Comparison of ENCODE assay signal across 35 cellular contexts in the genomic region with DNA sequence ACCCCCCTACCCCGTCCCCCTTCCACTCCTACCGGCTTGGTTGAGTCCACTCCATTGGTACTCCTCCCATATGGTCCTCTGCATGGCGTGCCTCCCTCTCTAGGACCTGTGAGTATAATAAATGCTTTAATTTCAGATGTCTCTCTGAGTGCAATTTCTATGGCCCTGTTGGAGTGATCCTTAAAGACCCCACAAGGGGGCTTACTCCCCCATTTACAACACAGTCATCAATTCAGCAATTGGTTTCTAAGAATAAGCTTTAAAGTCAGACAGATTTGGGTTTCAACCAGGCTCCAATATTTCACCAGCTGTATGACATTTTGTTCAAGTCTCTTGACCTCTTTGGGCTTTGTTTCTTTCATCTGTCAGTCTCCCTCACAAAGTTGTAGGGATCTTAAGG. TPM values are rescaled to one million over a fixed set of nuclear protein-coding genes. Genes with fewer than 3 reads are reported as not detected.
"Had no signal": no experiment of that assay in that cellular context is flagged by ENCODE, and none has a peak within 500 bp of the region (broad histone marks: within the 10 kb centered on the region; RNA-seq: fewer than 3 reads in every experiment).

No MANE protein-coding gene starts in this region.

- H3K4me3 Mint-ChIP-seq: activated CD4-positive, alpha-beta memory T cell treated with anti-CD3 and anti-CD28 coated beads for 36 hours; activated CD4-positive, alpha-beta T cell treated with anti-CD3 and anti-CD28 coated beads for 36 hours; activated CD4-positive, alpha-beta T cell treated with anti-CD3 and anti-CD28 coated beads, Interleukin-2, amount 10 ng/mL, durations not matched to agents 24 days and 14 days; activated CD8-positive, alpha-beta memory T cell treated with anti-CD3 and anti-CD28 coated beads, Interleukin-2, amount 10 ng/mL, durations not matched to agents 7 days and 5 days; activated CD8-positive, alpha-beta T cell treated with anti-CD3 and anti-CD28 coated beads, Interleukin-2, amount 10 ng/mL, durations not matched to agents 7 days and 5 days; activated naive CD4-positive, alpha-beta T cell treated with anti-CD3 and anti-CD28 coated beads, Interleukin-2, amount 10 ng/mL, durations not matched to agents 7 days and 5 days; activated naive CD8-positive, alpha-beta T cell treated with anti-CD3 and anti-CD28 coated beads, Interleukin-2, amount 10 ng/mL, durations not matched to agents 7 days and 5 days; activated T-helper 1 cell treated with anti-CD3 and anti-CD28 coated beads, Interleukin-12 subunit alpha, Interleukin-12 subunit beta, Interleukin-2, Interleukin-4 antibody, amounts not matched to agents 30 ng/mL and 10 ng/mL and 1 ng/mL, durations not matched to agents 14 hours and 24 hours and 36 hours; brain; dendritic cell treated with granulocyte-macrophage colony-stimulating factor and Interleukin-4, amounts not matched to agents 40 ng/mL and 50 ng/mL, for 4 days; T-cell; T-helper 1 cell treated with Interleukin-12 subunit alpha and Interleukin-12 subunit beta and Interleukin-4 antibody, amounts not matched to agents 30 μg/mL and 1 μg/mL, for 36 hours had no signal

- H3K4me1 Mint-ChIP-seq: activated CD4-positive, alpha-beta T cell treated with anti-CD3 and anti-CD28 coated beads for 36 hours; activated CD4-positive, alpha-beta T cell treated with anti-CD3 and anti-CD28 coated beads, Interleukin-2, amount 10 ng/mL, durations not matched to agents 24 days and 14 days; activated CD8-positive, alpha-beta memory T cell treated with anti-CD3 and anti-CD28 coated beads, Interleukin-2, amount 10 ng/mL, durations not matched to agents 7 days and 5 days; activated naive CD4-positive, alpha-beta T cell treated with anti-CD3 and anti-CD28 coated beads, Interleukin-2, amount 10 ng/mL, durations not matched to agents 7 days and 5 days; activated naive CD8-positive, alpha-beta T cell treated with anti-CD3 and anti-CD28 coated beads, Interleukin-2, amount 10 ng/mL, durations not matched to agents 7 days and 5 days; T-cell had no signal

- DNase-seq: activated CD4-positive, alpha-beta memory T cell treated with anti-CD3 and anti-CD28 coated beads for 36 hours; activated CD4-positive, alpha-beta T cell treated with anti-CD3 and anti-CD28 coated beads for 36 hours; activated CD4-positive, alpha-beta T cell treated with anti-CD3 and anti-CD28 coated beads, Interleukin-2, amount 10 ng/mL, durations not matched to agents 24 days and 14 days; activated CD4-positive, CD25-positive, alpha-beta regulatory T cell; activated CD4-positive, CD25-positive, alpha-beta regulatory T cell treated with anti-CD3 and anti-CD28 coated beads, Interleukin-2, amount 50 U/mL, for 72 hours; activated CD8-positive, alpha-beta memory T cell treated with anti-CD3 and anti-CD28 coated beads, Interleukin-2, amount 10 ng/mL, durations not matched to agents 7 days and 5 days; activated CD8-positive, alpha-beta memory T cell treated with anti-CD3 and anti-CD28 coated beads, Interleukin-2, amount 50 U/mL, for 4 hours; activated CD8-positive, alpha-beta T cell treated with anti-CD3 and anti-CD28 coated beads, Interleukin-2, amount 10 ng/mL, durations not matched to agents 7 days and 5 days; activated gamma-delta T cell; activated naive CD4-positive, alpha-beta T cell; activated naive CD4-positive, alpha-beta T cell treated with anti-CD3 and anti-CD28 coated beads, Interleukin-2, amount 10 ng/mL, durations not matched to agents 7 days and 5 days; activated naive CD8-positive, alpha-beta T cell treated with anti-CD3 and anti-CD28 coated beads, Interleukin-2, amount 10 ng/mL, durations not matched to agents 7 days and 5 days; activated T-cell treated with anti-CD3 and anti-CD28 coated beads, Interleukin-2, amount 50 U/mL, for 1 hour; activated T-cell treated with anti-CD3 and anti-CD28 coated beads, Interleukin-2, amount 50 U/mL, for 48 hours; central memory CD4-positive, alpha-beta T cell; cerebellar nuclear complex; dorsolateral prefrontal cortex; effector memory CD4-positive, alpha-beta T cell; erythroblast; foreskin keratinocyte; gastrocnemius medialis; heart right ventricle; T-cell had no signal

- H3K27ac Mint-ChIP-seq: activated CD4-positive, alpha-beta memory T cell treated with anti-CD3 and anti-CD28 coated beads for 36 hours; activated CD4-positive, alpha-beta T cell treated with anti-CD3 and anti-CD28 coated beads for 36 hours; activated CD4-positive, alpha-beta T cell treated with anti-CD3 and anti-CD28 coated beads, Interleukin-2, amount 10 ng/mL, durations not matched to agents 24 days and 14 days; activated CD8-positive, alpha-beta memory T cell treated with anti-CD3 and anti-CD28 coated beads, Interleukin-2, amount 10 ng/mL, durations not matched to agents 7 days and 5 days; activated CD8-positive, alpha-beta T cell treated with anti-CD3 and anti-CD28 coated beads, Interleukin-2, amount 10 ng/mL, durations not matched to agents 7 days and 5 days; activated naive CD4-positive, alpha-beta T cell treated with anti-CD3 and anti-CD28 coated beads, Interleukin-2, amount 10 ng/mL, durations not matched to agents 7 days and 5 days; activated naive CD4-positive, alpha-beta T cell treated with anti-CD3 and anti-CD28 coated beads, Interleukin-2, amount 50 U/mL, for 72 hours; activated naive CD8-positive, alpha-beta T cell treated with anti-CD3 and anti-CD28 coated beads, Interleukin-2, amount 10 ng/mL, durations not matched to agents 7 days and 5 days; activated T-helper 1 cell treated with anti-CD3 and anti-CD28 coated beads, Interleukin-12 subunit alpha, Interleukin-12 subunit beta, Interleukin-2, Interleukin-4 antibody, amounts not matched to agents 30 ng/mL and 10 ng/mL and 1 ng/mL, durations not matched to agents 14 hours and 24 hours and 36 hours; activated T-helper 2 cell treated with anti-CD3 and anti-CD28 coated beads, Interferon-gamma antibody, Interleukin-2, Interleukin-4, amounts not matched to agents 10 μg/mL and 5 μg/mL and 100 μg/mL, durations not matched to agents 14 hours and 24 hours and 36 hours; brain; dendritic cell treated with granulocyte-macrophage colony-stimulating factor and Interleukin-4, amounts not matched to agents 40 ng/mL and 50 ng/mL, for 4 days; T-cell; T-helper 1 cell treated with Interleukin-12 subunit alpha and Interleukin-12 subunit beta and Interleukin-4 antibody, amounts not matched to agents 30 μg/mL and 1 μg/mL, for 36 hours had no signal

- H3K9me3 Mint-ChIP-seq: activated CD4-positive, alpha-beta memory T cell treated with anti-CD3 and anti-CD28 coated beads for 36 hours; activated CD4-positive, alpha-beta T cell treated with anti-CD3 and anti-CD28 coated beads, Interleukin-2, amount 10 ng/mL, durations not matched to agents 24 days and 14 days; activated naive CD4-positive, alpha-beta T cell treated with anti-CD3 and anti-CD28 coated beads, Interleukin-2, amount 10 ng/mL, durations not matched to agents 7 days and 5 days; activated naive CD4-positive, alpha-beta T cell treated with anti-CD3 and anti-CD28 coated beads, Interleukin-2, amount 50 U/mL, for 72 hours; activated naive CD8-positive, alpha-beta T cell treated with anti-CD3 and anti-CD28 coated beads, Interleukin-2, amount 10 ng/mL, durations not matched to agents 7 days and 5 days; activated T-helper 1 cell treated with anti-CD3 and anti-CD28 coated beads, Interleukin-12 subunit alpha, Interleukin-12 subunit beta, Interleukin-2, Interleukin-4 antibody, amounts not matched to agents 30 ng/mL and 10 ng/mL and 1 ng/mL, durations not matched to agents 14 hours and 24 hours and 36 hours; activated T-helper 2 cell treated with anti-CD3 and anti-CD28 coated beads, Interferon-gamma antibody, Interleukin-2, Interleukin-4, amounts not matched to agents 10 μg/mL and 5 μg/mL and 100 μg/mL, durations not matched to agents 14 hours and 24 hours and 36 hours; dendritic cell treated with granulocyte-macrophage colony-stimulating factor and Interleukin-4, amounts not matched to agents 40 ng/mL and 50 ng/mL, for 4 days; T-cell; T-helper 1 cell treated with Interleukin-12 subunit alpha and Interleukin-12 subunit beta and Interleukin-4 antibody, amounts not matched to agents 30 μg/mL and 1 μg/mL, for 36 hours had no signal

- H3K36me3 Mint-ChIP-seq: activated CD4-positive, alpha-beta memory T cell treated with anti-CD3 and anti-CD28 coated beads for 36 hours; activated CD8-positive, alpha-beta memory T cell treated with anti-CD3 and anti-CD28 coated beads, Interleukin-2, amount 10 ng/mL, durations not matched to agents 7 days and 5 days; activated naive CD4-positive, alpha-beta T cell treated with anti-CD3 and anti-CD28 coated beads, Interleukin-2, amount 10 ng/mL, durations not matched to agents 7 days and 5 days; activated naive CD4-positive, alpha-beta T cell treated with anti-CD3 and anti-CD28 coated beads, Interleukin-2, amount 50 U/mL, for 72 hours; activated naive CD8-positive, alpha-beta T cell treated with anti-CD3 and anti-CD28 coated beads, Interleukin-2, amount 10 ng/mL, durations not matched to agents 7 days and 5 days; brain; T-cell had no signal

- H3K27me3 Mint-ChIP-seq: activated CD4-positive, alpha-beta memory T cell treated with anti-CD3 and anti-CD28 coated beads for 36 hours; activated CD4-positive, alpha-beta T cell treated with anti-CD3 and anti-CD28 coated beads for 36 hours; activated CD4-positive, alpha-beta T cell treated with anti-CD3 and anti-CD28 coated beads, Interleukin-2, amount 10 ng/mL, durations not matched to agents 24 days and 14 days; activated CD8-positive, alpha-beta memory T cell treated with anti-CD3 and anti-CD28 coated beads, Interleukin-2, amount 10 ng/mL, durations not matched to agents 7 days and 5 days; activated naive CD4-positive, alpha-beta T cell treated with anti-CD3 and anti-CD28 coated beads, Interleukin-2, amount 10 ng/mL, durations not matched to agents 7 days and 5 days; activated naive CD8-positive, alpha-beta T cell treated with anti-CD3 and anti-CD28 coated beads, Interleukin-2, amount 10 ng/mL, durations not matched to agents 7 days and 5 days; brain; dendritic cell treated with granulocyte-macrophage colony-stimulating factor and Interleukin-4, amounts not matched to agents 40 ng/mL and 50 ng/mL, for 4 days had no signal

RNA-seq across cellular contexts. Expression of a gene that starts 38.7 kb away (rescaled TPM):
- total RNA-seq: activated CD4-positive, alpha-beta memory T cell treated with anti-CD3 and anti-CD28 coated beads for 36 hours; activated CD4-positive, alpha-beta T cell treated with anti-CD3 and anti-CD28 coated beads for 36 hours; activated CD4-positive, alpha-beta T cell treated with anti-CD3 and anti-CD28 coated beads, Interleukin-2, amount 10 ng/mL, durations not matched to agents 24 days and 14 days; activated CD8-positive, alpha-beta memory T cell treated with anti-CD3 and anti-CD28 coated beads for 36 hours; activated CD8-positive, alpha-beta memory T cell treated with anti-CD3 and anti-CD28 coated beads, Interleukin-2, amount 10 ng/mL, durations not matched to agents 7 days and 5 days; activated CD8-positive, alpha-beta T cell treated with anti-CD3 and anti-CD28 coated beads, Interleukin-2, amount 10 ng/mL, durations not matched to agents 7 days and 5 days; activated naive CD8-positive, alpha-beta T cell treated with anti-CD3 and anti-CD28 coated beads, Interleukin-2, amount 10 ng/mL, durations not matched to agents 7 days and 5 days; activated T-helper 1 cell treated with anti-CD3 and anti-CD28 coated beads, Interleukin-12 subunit alpha, Interleukin-12 subunit beta, Interleukin-2, Interleukin-4 antibody, amounts not matched to agents 30 ng/mL and 10 ng/mL and 1 ng/mL, durations not matched to agents 14 hours and 24 hours and 36 hours; activated T-helper 2 cell treated with anti-CD3 and anti-CD28 coated beads, Interferon-gamma antibody, Interleukin-2, Interleukin-4, amounts not matched to agents 10 μg/mL and 5 μg/mL and 100 μg/mL, durations not matched to agents 14 hours and 24 hours and 36 hours; ascending aorta; breast epithelium; cardiac muscle cell; dorsolateral prefrontal cortex; esophagus muscularis mucosa; foreskin keratinocyte; gastrocnemius medialis; heart right ventricle; T-cell; T-helper 2 cell treated with Interferon-gamma antibody and Interleukin-4, amounts not matched to agents 100 ng/mL and 5 ng/mL, for 36 hours had no signal
